ENCODE assay signal across 11 cellular contexts in the genomic region with DNA sequence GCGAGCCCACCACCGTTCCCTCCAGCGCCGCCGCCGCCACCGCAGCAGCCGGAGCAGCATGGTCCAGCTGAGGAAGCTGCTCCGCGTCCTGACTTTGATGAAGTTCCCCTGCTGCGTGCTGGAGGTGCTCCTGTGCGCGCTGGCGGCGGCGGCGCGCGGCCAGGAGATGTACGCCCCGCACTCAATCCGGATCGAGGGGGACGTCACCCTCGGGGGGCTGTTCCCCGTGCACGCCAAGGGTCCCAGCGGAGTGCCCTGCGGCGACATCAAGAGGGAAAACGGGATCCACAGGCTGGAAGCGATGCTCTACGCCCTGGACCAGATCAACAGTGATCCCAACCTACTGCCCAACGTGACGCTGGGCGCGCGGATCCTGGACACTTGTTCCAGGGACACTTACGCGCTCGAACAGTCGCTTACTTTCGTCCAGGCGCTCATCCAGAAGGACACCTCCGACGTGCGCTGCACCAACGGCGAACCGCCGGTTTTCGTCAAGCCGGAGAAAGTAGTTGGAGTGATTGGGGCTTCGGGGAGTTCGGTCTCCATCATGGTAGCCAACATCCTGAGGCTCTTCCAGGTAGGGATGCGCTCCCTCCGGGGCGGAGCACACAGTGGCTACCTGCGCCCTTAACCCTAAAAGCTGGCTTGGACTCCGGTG. TPM values are rescaled to one million over a fixed set of nuclear protein-coding genes. Genes with fewer than 3 reads are reported as not detected.
DNase-seq lines count a peak whose midpoint lies in the region; ATAC-seq and TF ChIP-seq lines count a peak whose summit lies in the region.
"Had no signal": no experiment of that assay in that cellular context is flagged by ENCODE, and none has a peak within 500 bp of the region (broad histone marks: within the 10 kb centered on the region; RNA-seq: fewer than 3 reads in every experiment).

No MANE protein-coding gene starts in this region.

- H3K9ac ChIP-seq in mucosa of rectum (ENCODE audit: low read depth in 1 of 2, low read length in 2 of 2): peak overlapping the region in 1 of 2 donors; percentile 6

- peaks cover 9% of the 10 kb centered on the region for H3K4me1 ChIP-seq in ectodermal cell (ENCODE audit: control insufficient read depth, insufficient read depth, low read length)
- no peaks in the 10 kb centered on the region for H3K4me1 ChIP-seq in mucosa of rectum (ENCODE audit: control insufficient read depth in 2 of 2, insufficient read depth in 2 of 2, low read length in 2 of 2)

- no peak overlapping the region for H3K4me3 Mint-ChIP-seq in activated naive CD8-positive, alpha-beta T cell treated with anti-CD3 and anti-CD28 coated beads, Interleukin-2, amount 10 ng/mL, durations not matched to agents 7 days and 5 days
- no peak overlapping the region for H3K4me3 Mint-ChIP-seq in activated naive CD8-positive, alpha-beta T cell treated with anti-CD3 and anti-CD28 coated beads, Interleukin-2, amount 50 U/mL, for 24 hours
- peak overlapping the region; percentile 96 for H3K4me3 Mint-ChIP-seq in type B pancreatic cell
- no peak overlapping the region for H3K4me3 Mint-ChIP-seq in activated CD4-positive, alpha-beta T cell treated with anti-CD3 and anti-CD28 coated beads, Interleukin-2, amount 10 ng/mL, durations not matched to agents 24 days and 14 days

- WGBS in ectodermal cell, 2 experiments: 1% methylated on average over 60 of the region's 60 CpGs

- intact Hi-C loops in activated CD4-positive, alpha-beta T cell treated with anti-CD3 and anti-CD28 coated beads, Interleukin-2, amount 10 ng/mL, durations not matched to agents 24 days and 14 days (cut with micrococcal nuclease): no loop called here

- peaks cover 24% of the 10 kb centered on the region for H3K27me3 Mint-ChIP-seq in activated naive CD8-positive, alpha-beta T cell treated with anti-CD3 and anti-CD28 coated beads, Interleukin-2, amount 10 ng/mL, durations not matched to agents 7 days and 5 days
- H3K27me3 Mint-ChIP-seq in activated naive CD8-positive, alpha-beta T cell treated with anti-CD3 and anti-CD28 coated beads, Interleukin-2, amount 50 U/mL, for 24 hours: peaks cover 30% of the 10 kb centered on the region
- peaks cover 74% of the 10 kb centered on the region for H3K27me3 Mint-ChIP-seq in type B pancreatic cell
- H3K27me3 Mint-ChIP-seq in activated CD4-positive, alpha-beta T cell treated with anti-CD3 and anti-CD28 coated beads, Interleukin-2, amount 10 ng/mL, durations not matched to agents 24 days and 14 days: peaks cover 17% of the 10 kb centered on the region

- no peak overlapping the region for H3K27ac ChIP-seq in ectodermal cell (ENCODE audit: insufficient read depth, low read depth, low read length, poor library complexity, severe bottlenecking)
- no peak overlapping the region for H3K27ac ChIP-seq in mucosa of rectum (ENCODE audit: low read depth in 2 of 2, low read length in 2 of 2)

- DNase-seq in activated naive CD8-positive, alpha-beta T cell treated with anti-CD3 and anti-CD28 coated beads, Interleukin-2, amount 10 ng/mL, durations not matched to agents 7 days and 5 days: no peak
- DNase-seq in activated naive CD8-positive, alpha-beta T cell treated with anti-CD3 and anti-CD28 coated beads, Interleukin-2, amount 50 U/mL, for 24 hours: no peak
- DNase-seq in type B pancreatic cell (ENCODE audit: extremely low spot score, unreplicated experiment) (no peak), midbrain (lab: John Stamatoyannopoulos, UW) (no peak), foreskin melanocyte (no peak)
- no peak for DNase-seq in activated CD4-positive, alpha-beta T cell treated with anti-CD3 and anti-CD28 coated beads, Interleukin-2, amount 10 ng/mL, durations not matched to agents 24 days and 14 days
- DNase-seq: activated CD4-positive, alpha-beta T cell treated with anti-CD3 and anti-CD28 coated beads for 4 hours; SHP77 treated with DMSO at 0.1 percent for 48 hours had no signal

- no peak for ATAC-seq in activated naive CD8-positive, alpha-beta T cell treated with anti-CD3 and anti-CD28 coated beads, Interleukin-2, amount 10 ng/mL, durations not matched to agents 7 days and 5 days (ENCODE audit: low read depth)
- ATAC-seq in activated naive CD8-positive, alpha-beta T cell treated with anti-CD3 and anti-CD28 coated beads, Interleukin-2, amount 50 U/mL, for 24 hours: no peak

- H3K9me3 Mint-ChIP-seq in activated naive CD8-positive, alpha-beta T cell treated with anti-CD3 and anti-CD28 coated beads, Interleukin-2, amount 10 ng/mL, durations not matched to agents 7 days and 5 days: no peaks in the 10 kb centered on the region
- H3K9me3 Mint-ChIP-seq in activated naive CD8-positive, alpha-beta T cell treated with anti-CD3 and anti-CD28 coated beads, Interleukin-2, amount 50 U/mL, for 24 hours: no peaks in the 10 kb centered on the region
- H3K9me3 Mint-ChIP-seq in type B pancreatic cell: no peaks in the 10 kb centered on the region
- peaks cover 7% of the 10 kb centered on the region for H3K9me3 Mint-ChIP-seq in activated CD4-positive, alpha-beta T cell treated with anti-CD3 and anti-CD28 coated beads, Interleukin-2, amount 10 ng/mL, durations not matched to agents 24 days and 14 days

- no peak for TF ChIP-seq CTCF in type B pancreatic cell (conservative IDR thresholded peaks at IDR 0.05)

- H3K36me3 Mint-ChIP-seq in activated naive CD8-positive, alpha-beta T cell treated with anti-CD3 and anti-CD28 coated beads, Interleukin-2, amount 10 ng/mL, durations not matched to agents 7 days and 5 days: no peaks in the 10 kb centered on the region
- no peaks in the 10 kb centered on the region for H3K36me3 Mint-ChIP-seq in activated naive CD8-positive, alpha-beta T cell treated with anti-CD3 and anti-CD28 coated beads, Interleukin-2, amount 50 U/mL, for 24 hours (ENCODE audit: low read depth)
- no peaks in the 10 kb centered on the region for H3K36me3 Mint-ChIP-seq in type B pancreatic cell
- H3K36me3 Mint-ChIP-seq in activated CD4-positive, alpha-beta T cell treated with anti-CD3 and anti-CD28 coated beads, Interleukin-2, amount 10 ng/mL, durations not matched to agents 24 days and 14 days (ENCODE audit: low read depth): no peaks in the 10 kb centered on the region

- POLR2A ChIA-PET in activated naive CD8-positive, alpha-beta T cell treated with anti-CD3 and anti-CD28 coated beads, Interleukin-2, amount 10 ng/mL, durations not matched to agents 7 days and 5 days (lab: Charles Lee): no interaction called here

- no peaks in the 10 kb centered on the region for H3K9me3 ChIP-seq in ectodermal cell (ENCODE audit: control insufficient read depth, low read length)
- no peaks in the 10 kb centered on the region for H3K9me3 ChIP-seq in mucosa of rectum (ENCODE audit: control insufficient read depth in 2 of 2, low read length in 2 of 2)

- no peaks in the 10 kb centered on the region for H3K36me3 ChIP-seq in ectodermal cell (ENCODE audit: control insufficient read depth, insufficient read depth, low read length)
- H3K36me3 ChIP-seq in mucosa of rectum (ENCODE audit: control insufficient read depth in 2 of 2, insufficient read depth in 2 of 2, low read length in 2 of 2): no peaks in the 10 kb centered on the region

- H3K27ac Mint-ChIP-seq in activated naive CD8-positive, alpha-beta T cell treated with anti-CD3 and anti-CD28 coated beads, Interleukin-2, amount 10 ng/mL, durations not matched to agents 7 days and 5 days: peak overlapping the region; percentile 48
- no peak overlapping the region for H3K27ac Mint-ChIP-seq in activated naive CD8-positive, alpha-beta T cell treated with anti-CD3 and anti-CD28 coated beads, Interleukin-2, amount 50 U/mL, for 24 hours
- peak overlapping the region; percentile 58 for H3K27ac Mint-ChIP-seq in type B pancreatic cell
- no peak overlapping the region for H3K27ac Mint-ChIP-seq in activated CD4-positive, alpha-beta T cell treated with anti-CD3 and anti-CD28 coated beads, Interleukin-2, amount 10 ng/mL, durations not matched to agents 24 days and 14 days

- H3K4me1 Mint-ChIP-seq in activated naive CD8-positive, alpha-beta T cell treated with anti-CD3 and anti-CD28 coated beads, Interleukin-2, amount 10 ng/mL, durations not matched to agents 7 days and 5 days: no peaks in the 10 kb centered on the region
- no peaks in the 10 kb centered on the region for H3K4me1 Mint-ChIP-seq in activated naive CD8-positive, alpha-beta T cell treated with anti-CD3 and anti-CD28 coated beads, Interleukin-2, amount 50 U/mL, for 24 hours
- H3K4me1 Mint-ChIP-seq in type B pancreatic cell (ENCODE audit: unreplicated experiment): peaks cover 20% of the 10 kb centered on the region
- no peaks in the 10 kb centered on the region for H3K4me1 Mint-ChIP-seq in activated CD4-positive, alpha-beta T cell treated with anti-CD3 and anti-CD28 coated beads, Interleukin-2, amount 10 ng/mL, durations not matched to agents 24 days and 14 days

- H3K27me3 ChIP-seq in ectodermal cell (ENCODE audit: control insufficient read depth, insufficient read depth, low read length, poor library complexity, severe bottlenecking) (peaks cover 83% of the 10 kb centered on the region), mucosa of rectum (ENCODE audit: control insufficient read depth in 2 of 2, insufficient read depth in 2 of 2, low read length in 2 of 2) (no peaks in the 10 kb centered on the region)

- peak overlapping the region; percentile 45 for H3K4me3 ChIP-seq in ectodermal cell (ENCODE audit: insufficient read depth, low read depth, low read length)
- peak overlapping the region; percentile 24 to 43 for H3K4me3 ChIP-seq in mucosa of rectum (ENCODE audit: low read length in 2 of 2)

RNA-seq across cellular contexts. Expression of gene GRM7, which starts 0.5 kb away (rescaled TPM):
- total RNA-seq in activated naive CD8-positive, alpha-beta T cell treated with anti-CD3 and anti-CD28 coated beads, Interleukin-2, amount 10 ng/mL, durations not matched to agents 7 days and 5 days: not detected
- polyA plus RNA-seq in ectodermal cell (2013, experiment 1 of 4): 0.44 TPM
- polyA plus RNA-seq in ectodermal cell (2013, experiment 2 of 4): 0.50 TPM
- polyA plus RNA-seq in ectodermal cell (2013, experiment 3 of 4): 0.16 TPM
- 0.49 TPM for polyA plus RNA-seq in ectodermal cell (2013, experiment 4 of 4)
- total RNA-seq in type B pancreatic cell (ENCODE audit: low replicate concordance): 9.9 and 10.8 TPM in 2 replicates
- not detected in 2 replicates for total RNA-seq in activated CD4-positive, alpha-beta T cell treated with anti-CD3 and anti-CD28 coated beads, Interleukin-2, amount 10 ng/mL, durations not matched to agents 24 days and 14 days
- total RNA-seq: osteocyte had no signal

Comparison
In these comparisons a context has a peak if more than half of its experiments do, and no peak if none do; other contexts are left out.
1. H3K27ac Mint-ChIP-seq: peak in activated naive CD8-positive, alpha-beta T cell treated with anti-CD3 and anti-CD28 coated beads, Interleukin-2, amount 10 ng/mL, durations not matched to agents 7 days and 5 days (single experiment) and type B pancreatic cell (single experiment); none in activated naive CD8-positive, alpha-beta T cell treated with anti-CD3 and anti-CD28 coated beads, Interleukin-2, amount 50 U/mL, for 24 hours (single experiment) and activated CD4-positive, alpha-beta T cell treated with anti-CD3 and anti-CD28 coated beads, Interleukin-2, amount 10 ng/mL, durations not matched to agents 24 days and 14 days (single experiment).
2. RNA of gene GRM7, which starts 0.5 kb away (total RNA-seq): 9.9 to 10.8 TPM in type B pancreatic cell; not detected in activated naive CD8-positive, alpha-beta T cell treated with anti-CD3 and anti-CD28 coated beads, Interleukin-2, amount 10 ng/mL, durations not matched to agents 7 days and 5 days and not detected in activated CD4-positive, alpha-beta T cell treated with anti-CD3 and anti-CD28 coated beads, Interleukin-2, amount 10 ng/mL, durations not matched to agents 24 days and 14 days; every median in the first group is over 10 times any median in the second.